ENCODE assay signal across 8 cellular contexts in the genomic region with DNA sequence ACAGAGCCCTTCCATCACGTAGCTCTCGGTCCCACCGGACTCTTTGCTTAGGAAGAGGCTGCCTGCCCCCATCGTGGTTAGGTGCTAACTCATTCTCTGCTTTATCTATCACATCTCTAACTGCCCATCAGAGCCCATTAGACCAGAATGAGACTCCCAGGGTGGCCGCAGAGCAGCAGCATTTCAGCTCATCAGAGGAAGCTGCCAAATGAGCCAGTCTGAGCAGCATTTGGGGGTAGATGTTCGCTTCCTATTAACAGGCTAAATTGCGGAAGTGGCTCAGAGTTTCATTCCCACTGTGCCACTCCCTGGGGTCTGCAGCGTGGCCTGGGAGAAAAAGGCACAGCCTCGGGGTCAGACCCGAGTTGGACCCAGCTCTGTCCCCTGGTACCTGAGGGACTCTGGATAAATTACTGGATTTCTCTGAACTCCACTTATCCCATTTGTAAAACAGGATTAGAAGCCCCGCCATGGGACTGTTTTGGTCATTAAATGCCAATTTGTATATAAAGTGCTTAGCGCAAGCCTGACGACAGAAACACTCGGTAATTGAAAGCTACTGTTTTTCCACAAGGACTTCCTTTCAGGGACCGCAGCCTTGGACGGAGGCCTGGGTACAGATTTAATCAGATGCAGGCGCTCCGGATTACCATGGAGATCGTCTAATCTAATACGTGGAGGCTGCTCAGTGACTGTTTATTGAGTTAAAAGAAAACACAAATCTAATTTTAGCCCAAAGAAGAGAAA.
A peak's percentile ranks its signal among the peaks of the same experiment; 100 is the strongest.
DNase-seq lines count a peak whose midpoint lies in the region; ATAC-seq, FAIRE-seq and TF ChIP-seq lines count a peak whose summit lies in the region.

No MANE protein-coding gene starts in this region.

- H3K27ac ChIP-seq in pancreas: no peak overlapping the region
- peak overlapping the region in 2 of 5 donors; percentile 27 to 43 for H3K27ac ChIP-seq in stomach
- no peak overlapping the region for H3K27ac ChIP-seq in gastrocnemius medialis

- in situ Hi-C loops in gastrocnemius medialis (cut with MboI; ENCODE audit: low sequenced_read_pairs in 4 of 4): no loop called here

- TF ChIP-seq POLR2A in erythroblast (IDR thresholded peaks at IDR 0.05; ENCODE audit: low read length) (no peak), stomach (IDR thresholded peaks at IDR 0.05) (no peak), gastrocnemius medialis (IDR thresholded peaks at IDR 0.05) (no peak)

- intact Hi-C loops in pancreas (cut with DNase I) (no loop called here), stomach (cut with DNase I; ENCODE audit: low total_unique reads) (no loop called here), gastrocnemius medialis (cut with DNase I; ENCODE audit: low total_unique reads) (no loop called here)

- peaks cover 0 to 2% (median 0%) of the 10 kb centered on the region in 3 donors for H3K36me3 ChIP-seq in pancreas
- peaks cover 0 to 15% (median 11%) of the 10 kb centered on the region in 4 donors for H3K36me3 ChIP-seq in stomach
- H3K36me3 ChIP-seq in gastrocnemius medialis: no peaks in the 10 kb centered on the region

- H3K27me3 ChIP-seq in pancreas (no peaks in the 10 kb centered on the region), stomach (no peaks in the 10 kb centered on the region), gastrocnemius medialis (peaks cover 0 to 6% (median 3%) of the 10 kb centered on the region in 3 donors)

- TF ChIP-seq CTCF in pancreas (IDR thresholded peaks at IDR 0.05) (no peak), stomach (IDR thresholded peaks at IDR 0.05) (no peak), gastrocnemius medialis (IDR thresholded peaks at IDR 0.05 in 4 of 5, conservative IDR thresholded peaks at IDR 0.05 in 1 of 5) (no peak)

- H3K4me1 ChIP-seq in pancreas (peaks cover 17 to 22% (median 18%) of the 10 kb centered on the region in 3 donors), stomach (peaks cover 4 to 33% (median 22%) of the 10 kb centered on the region in 4 donors), gastrocnemius medialis (peaks cover 30 to 50% of the 10 kb centered on the region in 2 donors)

- WGBS in pancreas, 2 donors: 25 to 33% methylated on average over 20 of the region's 20 CpGs
- 22 to 33% (median 23%) methylated on average over 20 of the region's 20 CpGs for WGBS in stomach, 5 donors

- no peak for FAIRE-seq in pancreas (lab: Jason Lieb, UNC)

- ATAC-seq in pancreas (peak; percentile 41 to 81 (median 69)), HG02885 (IDR thresholded peaks at IDR 0.05; ENCODE audit: poor library complexity, unreplicated experiment) (no peak), gastrocnemius medialis (no peak), GM19397 (IDR thresholded peaks at IDR 0.05; ENCODE audit: unreplicated experiment) (no peak)

- H3K4me3 ChIP-seq in pancreas (no peak overlapping the region), stomach (no peak overlapping the region), gastrocnemius medialis (no peak overlapping the region)

- DNase-seq in GM04503 (ENCODE audit: low read depth): peak; percentile 59
- DNase-seq in NOMO-1 treated with DMSO at 0.1 percent for 48 hours (lab: John Stamatoyannopoulos, UW; ENCODE audit: unreplicated experiment): peak; percentile 41
- peak; percentile 23 to 41 for DNase-seq in erythroblast (lab: John Stamatoyannopoulos, UW)
- peak in 2 of 6 donors; percentile 18 to 71 for DNase-seq in pancreas
- DNase-seq in stomach: no peak
- no peak for DNase-seq in gastrocnemius medialis

- no peaks in the 10 kb centered on the region for H3K9me3 ChIP-seq in pancreas
- no peaks in the 10 kb centered on the region for H3K9me3 ChIP-seq in stomach
- no peaks in the 10 kb centered on the region for H3K9me3 ChIP-seq in gastrocnemius medialis

- no peak for TF ChIP-seq EP300 in stomach (IDR thresholded peaks at IDR 0.05)

Comparison
In these comparisons a context has a peak if more than half of its experiments do, and no peak if none do; other contexts are left out.
1. DNase-seq: peak in GM04503 (single experiment), NOMO-1 treated with DMSO at 0.1 percent for 48 hours (single experiment) and erythroblast (2 of 2); none in stomach (single experiment) and gastrocnemius medialis (0 of 2).
2. ATAC-seq: peak in pancreas (4 of 4); none in HG02885 (single experiment), gastrocnemius medialis (0 of 2) and GM19397 (single experiment).